17 cellular contexts compared by ENCODE assay signal in genomic region chr1:227904541-227905335, GRCh38. TPM values are rescaled to one million over a fixed set of nuclear protein-coding genes. Genes with fewer than 3 reads are reported as not detected.
DNase-seq lines count a peak whose midpoint lies in the region; ATAC-seq lines count a peak whose summit lies in the region.
"Had no signal": no experiment of that assay in that cellular context is flagged by ENCODE, and none has a peak within 500 bp of the region (broad histone marks: within the 10 kb centered on the region; RNA-seq: fewer than 3 reads in every experiment).

No MANE protein-coding gene starts in this region.

- peak overlapping the region; percentile 82 for H2BK12ac ChIP-seq in neuronal stem cell (ENCODE audit: low read length)

- H3K4me3 ChIP-seq in right cardiac atrium (ENCODE audit: low read length) (no peak overlapping the region), neuronal stem cell (ENCODE audit: low read length in 2 of 2) (no peak overlapping the region)

- no peak overlapping the region for H3K14ac ChIP-seq in neuronal stem cell (ENCODE audit: low read length)

- H3K4me2 ChIP-seq in neuronal stem cell (ENCODE audit: insufficient read depth, low read length, poor library complexity, severe bottlenecking): no peak overlapping the region

- intact Hi-C loops in right cardiac atrium (cut with DNase I): no loop called here
- intact Hi-C loops in cardiac septum (cut with DNase I): no loop called here

- no peak overlapping the region for H3K27ac Mint-ChIP-seq in central memory CD8-positive, alpha-beta T cell (ENCODE audit: low read depth)

- H3K18ac ChIP-seq in neuronal stem cell (ENCODE audit: low read length): peak overlapping the region; percentile 80

- no peak overlapping the region for H2BK120ac ChIP-seq in neuronal stem cell (ENCODE audit: low read depth, low read length)

- H3K27me3 Mint-ChIP-seq in central memory CD8-positive, alpha-beta T cell: no peaks in the 10 kb centered on the region
- H3K27me3 Mint-ChIP-seq: CD4-positive, alpha-beta memory T cell had no signal

- H2AFZ ChIP-seq in neuronal stem cell (ENCODE audit: low read length): no peak overlapping the region

- H3K36me3 ChIP-seq in neuronal stem cell (replicated peaks in 1 of 2; ENCODE audit: control insufficient read depth in 2 of 2, insufficient read depth in 2 of 2, low read length in 2 of 2): no peaks in the 10 kb centered on the region

- H3K9me3 Mint-ChIP-seq in central memory CD8-positive, alpha-beta T cell: no peaks in the 10 kb centered on the region
- H3K9me3 Mint-ChIP-seq: CD4-positive, alpha-beta memory T cell had no signal

- no peaks in the 10 kb centered on the region for H3K4me1 ChIP-seq in right cardiac atrium (ENCODE audit: control insufficient read depth, insufficient read depth, low read length)
- H3K4me1 ChIP-seq in neuronal stem cell (ENCODE audit: control insufficient read depth in 2 of 2, insufficient read depth in 1 of 2, low read depth in 1 of 2, low read length in 2 of 2): peaks cover 3 to 11% of the 10 kb centered on the region in 2 donors

- H3K27me3 ChIP-seq in right cardiac atrium (ENCODE audit: control insufficient read depth, insufficient read depth): no peaks in the 10 kb centered on the region
- no peaks in the 10 kb centered on the region for H3K27me3 ChIP-seq in neuronal stem cell (ENCODE audit: control insufficient read depth in 3 of 3, insufficient read depth in 3 of 3, low read depth in 1 of 3, low read length in 3 of 3)

- no peak overlapping the region for H3K4me3 Mint-ChIP-seq in central memory CD8-positive, alpha-beta T cell
- H3K4me3 Mint-ChIP-seq: CD14-positive monocyte; CD4-positive, alpha-beta memory T cell had no signal

- no peak overlapping the region for H4K8ac ChIP-seq in neuronal stem cell (ENCODE audit: low read depth, low read length)

- H3K27ac ChIP-seq in right cardiac atrium (ENCODE audit: low read length) (no peak overlapping the region), neuronal stem cell (replicated peaks; ENCODE audit: low read length) (no peak overlapping the region)

- H2AK5ac ChIP-seq in neuronal stem cell (ENCODE audit: low read depth, low read length): peak overlapping the region; percentile 98

- 89% methylated on average over 14 of the region's 14 CpGs for WGBS in right cardiac atrium
- no CpG with 5 or more reads among the region's 14 CpGs for WGBS in neuronal stem cell (ENCODE audit: extremely low coverage in 2 of 2, insufficient read length in 2 of 2, insufficient replicate concordance in 1 of 2), 2 donors

- H3K36me3 Mint-ChIP-seq in central memory CD8-positive, alpha-beta T cell (ENCODE audit: insufficient read depth): no peaks in the 10 kb centered on the region
- H3K36me3 Mint-ChIP-seq: CD14-positive monocyte; CD4-positive, alpha-beta memory T cell had no signal

- no peak overlapping the region for H4K91ac ChIP-seq in neuronal stem cell (ENCODE audit: low read depth, low read length, poor library complexity)

- peak overlapping the region; percentile 95 for H2BK15ac ChIP-seq in neuronal stem cell (ENCODE audit: low read length)

- peaks cover 9% of the 10 kb centered on the region for H3K4me1 Mint-ChIP-seq in central memory CD8-positive, alpha-beta T cell
- H3K4me1 Mint-ChIP-seq: CD14-positive monocyte had no signal

- peak; percentile 4 to 40 (median 20) for DNase-seq in right cardiac atrium
- no peak for DNase-seq in cardiac septum (ENCODE audit: low spot score)
- no peak for DNase-seq in central memory CD8-positive, alpha-beta T cell (ENCODE audit: low spot score in 2 of 2)
- DNase-seq in neuronal stem cell (ENCODE audit: low spot score): no peak
- no peak for DNase-seq in NCI-H446 (lab: John Stamatoyannopoulos, UW)
- no peak for DNase-seq in SW480 (ENCODE audit: low spot score)
- DNase-seq: ACHN, Calu3, DMS79 treated with DMSO at 0.1 percent for 48 hours, GF-D8, GOT3, H7 had no signal

- no peak for ATAC-seq in right cardiac atrium
- ATAC-seq in central memory CD8-positive, alpha-beta T cell (replicated peaks; ENCODE audit: extremely low read depth, poor library complexity, severe bottlenecking): peak; percentile 32
- ATAC-seq in GM21825 (IDR thresholded peaks at IDR 0.05; ENCODE audit: unreplicated experiment): no peak
- ATAC-seq: HCT116 had no signal

- no peaks in the 10 kb centered on the region for H3K79me1 ChIP-seq in neuronal stem cell (ENCODE audit: low read depth, low read length)

- H3K9me3 ChIP-seq in right cardiac atrium (ENCODE audit: control insufficient read depth, low read length) (no peaks in the 10 kb centered on the region), neuronal stem cell (replicated peaks in 1 of 2; ENCODE audit: control insufficient read depth in 2 of 2, insufficient read depth in 1 of 2, low read depth in 1 of 2, low read length in 2 of 2) (no peaks in the 10 kb centered on the region)

- no peak overlapping the region for H3K4ac ChIP-seq in neuronal stem cell (ENCODE audit: low read length)

- H2BK5ac ChIP-seq in neuronal stem cell (ENCODE audit: low read length): no peak overlapping the region

- no peak overlapping the region for H3K9ac ChIP-seq in neuronal stem cell (ENCODE audit: low read depth, low read length, poor library complexity)

- peak overlapping the region; percentile 49 for H3K23ac ChIP-seq in neuronal stem cell (ENCODE audit: low read depth, low read length, poor library complexity)

RNA-seq across cellular contexts. Expression of gene WNT9A, which starts 43.0 kb away (rescaled TPM):
- 1 to 10 TPM in 2 of 4 donors, under 1 TPM in 2; 0.60 to 1.8 (median 1.2) TPM for total RNA-seq in right cardiac atrium
- 0.63 TPM for polyA plus RNA-seq in right cardiac atrium
- 6.5 TPM for total RNA-seq in cardiac septum
- polyA plus RNA-seq in neuronal stem cell (2013, experiment 1 of 2): 0.61 TPM
- 0.69 TPM for polyA plus RNA-seq in neuronal stem cell (2013, experiment 2 of 2)
- polyA plus RNA-seq: CD14-positive monocyte, HepG2 had no signal

Comparison
In these comparisons a context has a peak if more than half of its experiments do, and no peak if none do; other contexts are left out.
1. DNase-seq: peak in right cardiac atrium (3 of 3); none in cardiac septum (single experiment), central memory CD8-positive, alpha-beta T cell (0 of 2), neuronal stem cell (single experiment), NCI-H446 (0 of 2) and SW480 (single experiment).